Comparison of ENCODE assay signal across 22 cellular contexts in the genomic region with DNA sequence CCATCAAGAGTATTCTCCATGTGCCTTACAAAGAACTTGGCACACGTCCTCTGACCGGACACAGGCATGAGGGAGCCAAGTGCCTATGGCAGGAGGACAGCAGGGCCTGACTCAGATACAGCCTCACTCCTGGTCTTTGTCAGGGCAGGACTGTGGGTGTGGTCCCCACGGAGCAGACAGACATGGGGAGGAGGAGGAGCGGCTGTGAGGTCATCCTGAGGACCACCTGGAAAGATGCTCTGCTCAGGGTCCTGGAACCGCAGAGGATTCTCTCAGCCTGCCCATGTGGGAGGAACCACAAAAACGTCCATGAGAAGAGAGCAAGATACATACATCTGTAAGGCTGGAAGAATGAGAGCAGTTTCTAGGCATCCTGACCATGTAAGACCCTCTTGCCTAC.
"Had no signal": no experiment of that assay in that cellular context is flagged by ENCODE, and none has a peak within 500 bp of the region (broad histone marks: within the 10 kb centered on the region; RNA-seq: fewer than 3 reads in every experiment).

No MANE protein-coding gene starts in this region.

- H3K27ac ChIP-seq: dorsolateral prefrontal cortex, heart left ventricle, pancreas, prostate gland, right lobe of liver, testis, tibial nerve had no signal

- H3K4me1 ChIP-seq: heart left ventricle, pancreas, prostate gland, right lobe of liver, testis, tibial nerve had no signal

- H3K27me3 ChIP-seq: right lobe of liver, testis, tibial nerve had no signal

- H3K4me3 ChIP-seq: dorsolateral prefrontal cortex, heart left ventricle, mucosa of descending colon, pancreas, prostate gland, right lobe of liver, testis, tibial nerve had no signal

- H3K4me1 Mint-ChIP-seq: naive thymus-derived CD8-positive, alpha-beta T cell; neural crest cell; stimulated activated effector memory CD8-positive, alpha-beta T cell treated with anti-CD3 and anti-CD28 coated beads, Interleukin-12 subunit alpha, Interleukin-12 subunit beta, amount 100 ng/mL, for 72 hours had no signal

- H3K9me3 Mint-ChIP-seq: neural crest cell; stimulated activated effector memory CD8-positive, alpha-beta T cell treated with anti-CD3 and anti-CD28 coated beads, Interleukin-12 subunit alpha, Interleukin-12 subunit beta, amount 100 ng/mL, for 72 hours had no signal

- ATAC-seq: esophagus mucosa; heart left ventricle; mucosa of descending colon; naive thymus-derived CD8-positive, alpha-beta T cell; pancreas; right lobe of liver; stimulated activated effector memory CD8-positive, alpha-beta T cell treated with anti-CD3 and anti-CD28 coated beads, Interleukin-12 subunit alpha, Interleukin-12 subunit beta, amount 100 ng/mL, for 72 hours; stimulated activated naive CD8-positive, alpha-beta T cell treated with anti-CD3 and anti-CD28 coated beads, Interleukin-15, Interleukin-2, amounts not matched to agents 100 U/mL and 50 U/mL, for 24 hours had no signal

- H3K9me3 ChIP-seq: heart left ventricle, mucosa of descending colon, pancreas, prostate gland, right lobe of liver, testis, tibial nerve had no signal

- DNase-seq: cortex of kidney; effector CD8-positive, alpha-beta T cell; heart left ventricle; hippocampal formation; kidney glomerular epithelial cell; mammary epithelial cell; mucosa of descending colon; naive thymus-derived CD8-positive, alpha-beta T cell; nucleus accumbens; stimulated activated CD4-positive, alpha-beta T cell treated with anti-CD3 and anti-CD28 coated beads, Interleukin-4, amount 100 ng/mL, for 1 hour; stimulated activated CD8-positive, alpha-beta memory T cell treated with anti-CD3 and anti-CD28 coated beads, Interleukin-4, amount 100 ng/mL, for 48 hours; stimulated activated naive CD8-positive, alpha-beta T cell treated with anti-CD3 and anti-CD28 coated beads, Interleukin-15, Interleukin-2, amounts not matched to agents 100 U/mL and 50 U/mL, for 24 hours; testis had no signal

- FAIRE-seq: frontal cortex, pancreas had no signal

- H3K27ac Mint-ChIP-seq: stimulated activated effector memory CD8-positive, alpha-beta T cell treated with anti-CD3 and anti-CD28 coated beads, Interleukin-12 subunit alpha, Interleukin-12 subunit beta, amount 100 ng/mL, for 72 hours had no signal

- H3K4me3 Mint-ChIP-seq: naive thymus-derived CD8-positive, alpha-beta T cell; neural crest cell; stimulated activated effector memory CD8-positive, alpha-beta T cell treated with anti-CD3 and anti-CD28 coated beads, Interleukin-12 subunit alpha, Interleukin-12 subunit beta, amount 100 ng/mL, for 72 hours had no signal

- H3K36me3 ChIP-seq: heart left ventricle, pancreas, prostate gland, right lobe of liver, tibial nerve had no signal

- H3K36me3 Mint-ChIP-seq: naive thymus-derived CD8-positive, alpha-beta T cell; stimulated activated effector memory CD8-positive, alpha-beta T cell treated with anti-CD3 and anti-CD28 coated beads, Interleukin-12 subunit alpha, Interleukin-12 subunit beta, amount 100 ng/mL, for 72 hours had no signal
